In genomic region chr12:116636636-116637519, GRCh38 we compare ENCODE assay signal across 23 cellular contexts.
DNase-seq lines count a peak whose midpoint lies in the region; ATAC-seq, FAIRE-seq and TF ChIP-seq lines count a peak whose summit lies in the region.
"Had no signal": no experiment of that assay in that cellular context is flagged by ENCODE, and none has a peak within 500 bp of the region (broad histone marks: within the 10 kb centered on the region; RNA-seq: fewer than 3 reads in every experiment).

No MANE protein-coding gene starts in this region.

- WGBS in HepG2 (ENCODE audit: low lambda C conversion rate) = under 1% methylated on average over 11 of the region's 11 CpGs

- H4K20me1 ChIP-seq in HepG2 (ENCODE audit: insufficient read depth, low read length) = no peaks in the 10 kb centered on the region

- no peak overlapping the region for H3K9ac ChIP-seq in HepG2 (ENCODE audit: insufficient read depth, low read depth, low read length)

- peak; percentile 89 for DNase-seq in NCI-H510A treated with DMSO at 0.1 percent for 48 hours (lab: John Stamatoyannopoulos, UW)
- no peak for DNase-seq in NCI-H510A (lab: John Stamatoyannopoulos, UW)
- DNase-seq in NCI-H748 treated with DMSO at 0.1 percent for 48 hours (lab: John Stamatoyannopoulos, UW) = peak; percentile 6
- DNase-seq in HepG2 (ENCODE audit: low spot score) = peak; percentile 90
- no peak for DNase-seq in upper lobe of right lung
- no peak for DNase-seq in amniotic stem cell (lab: John Stamatoyannopoulos, UW)
- no peak for DNase-seq in NCI-H446 treated with DMSO at 0.1 percent for 48 hours (lab: John Stamatoyannopoulos, UW)
- DNase-seq in glomerular visceral epithelial cell (ENCODE audit: extremely low spot score) = no peak
- DNase-seq: activated CD4-positive, alpha-beta T cell treated with anti-CD3 and anti-CD28 coated beads for 48 hours; activated naive CD4-positive, alpha-beta T cell treated with Interleukin-2 at 50 U/mL for 16 hours; activated T-cell treated with anti-CD3 and anti-CD28 coated beads, Interleukin-2, amount 50 U/mL, for 72 hours; adrenal gland; brain microvascular endothelial cell; Calu3; glutamatergic neuron; islet precursor cell; NCI-H1436 treated with DMSO at 0.1 percent for 48 hours; retina; Right ventricle myocardium superior; stimulated activated CD4-positive, alpha-beta T cell treated with anti-CD3 and anti-CD28 coated beads, Interleukin-2, amount 100 ng/mL, for 24 hours had no signal

- H3K4me1 ChIP-seq in HepG2 (ENCODE audit: insufficient read depth, low read length) (peaks cover 51% of the 10 kb centered on the region), upper lobe of right lung (peaks cover 7% of the 10 kb centered on the region)
- H3K4me1 ChIP-seq: adrenal gland, HAP-1 had no signal

- CTCF ChIA-PET in HepG2 (lab: Yijun Ruan, JAX; ENCODE audit: low intra/inter-chr PET ratio, low total read pairs) = no interaction called here

- no peak for TF ChIP-seq POLR2A in HepG2 (IDR thresholded peaks at IDR 0.05; ENCODE audit: insufficient read depth in 1 of 2, low read depth in 2 of 2, low read length in 2 of 2)

- H3K4me3 ChIP-seq in HepG2 (replicated peaks in 1 of 3; ENCODE audit: insufficient read depth in 1 of 3, low read depth in 2 of 3, low read length in 3 of 3) (peak overlapping the region in 1 of 3 experiments; percentile 22; a peak in 2 of 6 replicates), upper lobe of right lung (no peak overlapping the region)
- H3K4me3 ChIP-seq: adrenal gland, HAP-1, lung had no signal

- TF ChIP-seq RAD21 in HepG2 (CRISPR knock-in tag; IDR thresholded peaks at IDR 0.05) = no peak

- no TSS peak for BruUV-seq in HepG2 (replicated peaks; lab: Mats Ljungman, UMichigan)

- peak; percentile 79 for ATAC-seq in HepG2
- ATAC-seq in upper lobe of right lung = peak; percentile 10
- ATAC-seq: activated T-cell treated with anti-CD3 and anti-CD28 coated beads, Interleukin-2, amount 50 U/mL, for 72 hours; natural killer cell treated with Interleukin-12 subunit alpha and Interleukin-12 subunit beta and Interleukin-15 and Interleukin-18, amount 100 ng/mL, for 72 hours had no signal

- no peaks in the 10 kb centered on the region for H3K79me2 ChIP-seq in HepG2 (ENCODE audit: insufficient read depth, low read length)

- no peaks in the 10 kb centered on the region for H3K9me3 ChIP-seq in HepG2 (ENCODE audit: low read length)
- H3K9me3 ChIP-seq in upper lobe of right lung = no peaks in the 10 kb centered on the region
- H3K9me3 ChIP-seq: adrenal gland, HAP-1 had no signal

- H3K36me3 ChIP-seq in HepG2 (replicated peaks in 1 of 2; ENCODE audit: control insufficient read depth in 1 of 2, insufficient read depth in 2 of 2, low read length in 2 of 2) = no peaks in the 10 kb centered on the region
- no peaks in the 10 kb centered on the region for H3K36me3 ChIP-seq in upper lobe of right lung
- H3K36me3 ChIP-seq: adrenal gland, brain microvascular endothelial cell, HAP-1 had no signal

- peak; percentile 86 for FAIRE-seq in HepG2 (lab: Jason Lieb, UNC)

- in situ Hi-C loops in HepG2 (cut with HindIII; ENCODE audit: extremely low pct_ligation_motif_present, low pct_unique_long_range_greater_than_20kb) = no loop called here

- H3K4me2 ChIP-seq in HepG2 (ENCODE audit: low read depth, low read length) = peak overlapping the region; percentile 66

- intact Hi-C loops in HepG2 (cut with micrococcal nuclease; ENCODE audit: unreplicated experiment) = no loop called here
- intact Hi-C loops in upper lobe of right lung (cut with DNase I) = no loop called here

- POLR2A ChIA-PET in HepG2 (lab: Yijun Ruan, JAX) = interaction anchor here (0.6 to 2.6 kb wide), 8 partner anchors 8 to 457 kb away, joined by 3 to 10 read pairs (median 4); no protein-coding TSS in a partner anchor

- H2AFZ ChIP-seq in HepG2 (ENCODE audit: low read length) = no peak overlapping the region

- H3K27ac ChIP-seq in HepG2 (ENCODE audit: extremely low read length, insufficient read depth, low read length) (peak overlapping the region; percentile 19), upper lobe of right lung (no peak overlapping the region)
- H3K27ac ChIP-seq: adrenal gland, brain microvascular endothelial cell had no signal

- H3K27me3 ChIP-seq in HepG2 (ENCODE audit: control insufficient read depth in 1 of 2, insufficient read depth in 2 of 2, low read length in 2 of 2) (peaks cover 1 to 27% of the 10 kb centered on the region in 2 experiments; a peak in 3 of 5 replicates), upper lobe of right lung (no peaks in the 10 kb centered on the region)
- H3K27me3 ChIP-seq: adrenal gland, brain microvascular endothelial cell had no signal

- TF ChIP-seq CTCF in HepG2 (CRISPR knock-in tag; IDR thresholded peaks at IDR 0.05) (no peak), upper lobe of right lung (IDR thresholded peaks at IDR 0.05) (no peak)

- peak in 1 of 2 experiments; percentile 85; a peak in 2 of 4 replicates for TF ChIP-seq EP300 in HepG2 (IDR thresholded peaks at IDR 0.05; ENCODE audit: low read depth in 2 of 2, low read length in 2 of 2)
- TF ChIP-seq EP300 in HepG2 (CRISPR knock-in tag; IDR thresholded peaks at IDR 0.05; ENCODE audit: borderline replicate concordance) = no peak

TF ChIP-seq in HepG2, 621 proteins besides CTCF, POLR2A, EP300 and RAD21 (continues in another document):
- no peak for TF ChIP-seq ISX (CRISPR knock-in tag; conservative IDR thresholded peaks at IDR 0.05)
- no peak for TF ChIP-seq ZNF564 (CRISPR knock-in tag; IDR thresholded peaks at IDR 0.05)
- peak; percentile 37; the same call in 1 of the 2 replicates for TF ChIP-seq REPIN1 (CRISPR knock-in tag; IDR thresholded peaks at IDR 0.05; ENCODE audit: borderline replicate concordance, low read depth)
- TF ChIP-seq NR2F1 (CRISPR knock-in tag; IDR thresholded peaks at IDR 0.05) = peak in 1 of 2 experiments; percentile 81; a peak in 3 of 4 replicates
- TF ChIP-seq CENPX (CRISPR knock-in tag; IDR thresholded peaks at IDR 0.05) = no peak
- no peak for TF ChIP-seq ZNF543 (CRISPR knock-in tag; IDR thresholded peaks at IDR 0.05)
- TF ChIP-seq MLX (CRISPR knock-in tag; IDR thresholded peaks at IDR 0.05) = 0 out of 2 replicates have a peak, but pooled peaks have one; percentile 43
- peak; percentile 89 for TF ChIP-seq FOXA1 (IDR thresholded peaks at IDR 0.05)
- peak; percentile 95 for TF ChIP-seq FOXA1 (CRISPR knock-in tag; IDR thresholded peaks at IDR 0.05)
- peak; percentile 82 for TF ChIP-seq ZNF12 (CRISPR knock-in tag; IDR thresholded peaks at IDR 0.05)
- TF ChIP-seq SOX13 (IDR thresholded peaks at IDR 0.05) = peak; percentile 36; the same call in 1 of the 2 replicates
- peak in 1 of 2 experiments; percentile 88; a peak in 2 of 4 replicates for TF ChIP-seq SOX13 (CRISPR knock-in tag; conservative IDR thresholded peaks at IDR 0.05 in 1 of 2, IDR thresholded peaks at IDR 0.05 in 1 of 2)
- TF ChIP-seq ZBTB34 (CRISPR knock-in tag; IDR thresholded peaks at IDR 0.05) = peak; percentile 38; the same call in 1 of the 2 replicates
- TF ChIP-seq ZNF337 (CRISPR knock-in tag; IDR thresholded peaks at IDR 0.05; ENCODE audit: borderline replicate concordance, low read depth) = no peak
- TF ChIP-seq ZNF256 (CRISPR knock-in tag; conservative IDR thresholded peaks at IDR 0.05) = no peak
- peak; percentile 12; the same call in 1 of the 2 replicates for TF ChIP-seq ZNF331 (CRISPR knock-in tag; IDR thresholded peaks at IDR 0.05)
- TF ChIP-seq GTF3A (CRISPR knock-in tag; conservative IDR thresholded peaks at IDR 0.05) = no peak
- no peak for TF ChIP-seq ZNF260 (CRISPR knock-in tag; IDR thresholded peaks at IDR 0.05; ENCODE audit: borderline replicate concordance, low read depth)
- TF ChIP-seq SRSF9 (IDR thresholded peaks at IDR 0.05; ENCODE audit: borderline replicate concordance, insufficient read depth, low read depth, low read length, poor library complexity, severe bottlenecking) = no peak
- TF ChIP-seq ZNF512 (CRISPR knock-in tag; IDR thresholded peaks at IDR 0.05) = no peak
- peak; percentile 68 for TF ChIP-seq HDAC2 (CRISPR knock-in tag; IDR thresholded peaks at IDR 0.05)
- TF ChIP-seq RCOR2 (CRISPR knock-in tag; IDR thresholded peaks at IDR 0.05) = peak; percentile 72; the same call in 1 of the 2 replicates
- TF ChIP-seq NKX3-1 (CRISPR knock-in tag; IDR thresholded peaks at IDR 0.05) = peak; percentile 95
- TF ChIP-seq ADNP (CRISPR knock-in tag; IDR thresholded peaks at IDR 0.05) = no peak

Comparison
In these comparisons a context has a peak if more than half of its experiments do, and no peak if none do; other contexts are left out.
1. DNase-seq: peak in NCI-H510A treated with DMSO at 0.1 percent for 48 hours (single experiment), NCI-H748 treated with DMSO at 0.1 percent for 48 hours (single experiment) and HepG2 (single experiment); none in NCI-H510A (single experiment), upper lobe of right lung (single experiment), amniotic stem cell (single experiment), NCI-H446 treated with DMSO at 0.1 percent for 48 hours (single experiment) and glomerular visceral epithelial cell (single experiment).